ENCODE assay signal across 16 cellular contexts in genomic region chr2:647003-647560, GRCh38.
"Had no signal": no experiment of that assay in that cellular context is flagged by ENCODE, and none has a peak within 500 bp of the region (broad histone marks: within the 10 kb centered on the region; RNA-seq: fewer than 3 reads in every experiment).

No MANE protein-coding gene starts in this region.

- H3K27ac Mint-ChIP-seq: activated CD8-positive, alpha-beta T cell treated with anti-CD3 and anti-CD28 coated beads for 36 hours; activated T-helper 1 cell treated with anti-CD3 and anti-CD28 coated beads, Interleukin-12 subunit alpha, Interleukin-12 subunit beta, Interleukin-2, Interleukin-4 antibody, amounts not matched to agents 30 ng/mL and 10 ng/mL and 1 ng/mL, durations not matched to agents 14 hours and 24 hours and 36 hours; naive B cell; neural progenitor cell; stimulated activated effector memory CD8-positive, alpha-beta T cell treated with anti-CD3 and anti-CD28 coated beads, Interleukin-12 subunit alpha, Interleukin-12 subunit beta, amount 100 ng/mL, for 72 hours had no signal

- H3K9me3 ChIP-seq: heart left ventricle, pancreas, thyroid gland, uterus had no signal

- H3K36me3 ChIP-seq: heart left ventricle, neural progenitor cell, pancreas, thyroid gland, uterus had no signal

- H3K4me1 Mint-ChIP-seq: naive B cell; stimulated activated effector memory CD8-positive, alpha-beta T cell treated with anti-CD3 and anti-CD28 coated beads, Interleukin-12 subunit alpha, Interleukin-12 subunit beta, amount 100 ng/mL, for 72 hours had no signal

- H3K4me3 Mint-ChIP-seq: activated CD8-positive, alpha-beta T cell treated with anti-CD3 and anti-CD28 coated beads for 36 hours; activated T-helper 1 cell treated with anti-CD3 and anti-CD28 coated beads, Interleukin-12 subunit alpha, Interleukin-12 subunit beta, Interleukin-2, Interleukin-4 antibody, amounts not matched to agents 30 ng/mL and 10 ng/mL and 1 ng/mL, durations not matched to agents 14 hours and 24 hours and 36 hours; naive B cell; neural progenitor cell; stimulated activated effector memory CD8-positive, alpha-beta T cell treated with anti-CD3 and anti-CD28 coated beads, Interleukin-12 subunit alpha, Interleukin-12 subunit beta, amount 100 ng/mL, for 72 hours had no signal

- H3K4me1 ChIP-seq: heart left ventricle, thyroid gland, uterus had no signal

- H3K9me3 Mint-ChIP-seq: activated CD8-positive, alpha-beta T cell treated with anti-CD3 and anti-CD28 coated beads for 36 hours; activated T-helper 1 cell treated with anti-CD3 and anti-CD28 coated beads, Interleukin-12 subunit alpha, Interleukin-12 subunit beta, Interleukin-2, Interleukin-4 antibody, amounts not matched to agents 30 ng/mL and 10 ng/mL and 1 ng/mL, durations not matched to agents 14 hours and 24 hours and 36 hours; naive B cell; stimulated activated effector memory CD8-positive, alpha-beta T cell treated with anti-CD3 and anti-CD28 coated beads, Interleukin-12 subunit alpha, Interleukin-12 subunit beta, amount 100 ng/mL, for 72 hours had no signal

- H3K36me3 Mint-ChIP-seq: naive B cell; neural progenitor cell; stimulated activated effector memory CD8-positive, alpha-beta T cell treated with anti-CD3 and anti-CD28 coated beads, Interleukin-12 subunit alpha, Interleukin-12 subunit beta, amount 100 ng/mL, for 72 hours had no signal

- H3K4me3 ChIP-seq: heart left ventricle, neural progenitor cell, pancreas, thyroid gland, uterus had no signal

- H3K27me3 ChIP-seq: neural progenitor cell, pancreas, thyroid gland, uterus had no signal

- H3K27ac ChIP-seq: heart left ventricle, neural progenitor cell, pancreas, thyroid gland, uterus had no signal

- DNase-seq: activated CD4-positive, CD25-positive, alpha-beta regulatory T cell treated with anti-CD3 and anti-CD28 coated beads, Interleukin-2, amount 50 U/mL, for 72 hours; activated CD8-positive, alpha-beta T cell treated with anti-CD3 and anti-CD28 coated beads for 36 hours; activated naive CD4-positive, alpha-beta T cell treated with Interleukin-2 at 50 U/mL for 16 hours; aorta; effector memory CD4-positive, alpha-beta T cell; heart left ventricle; left colon; midbrain; naive B cell; T-helper 1 cell; thyroid gland; uterus had no signal

- ATAC-seq: activated CD8-positive, alpha-beta T cell treated with anti-CD3 and anti-CD28 coated beads for 36 hours; heart left ventricle; left colon; pancreas; stimulated activated effector memory CD8-positive, alpha-beta T cell treated with anti-CD3 and anti-CD28 coated beads, Interleukin-12 subunit alpha, Interleukin-12 subunit beta, amount 100 ng/mL, for 72 hours had no signal
